ENCODE assay signal across 2 cellular contexts in genomic region chr12:56718167-56718566, GRCh38.
TF ChIP-seq lines count a peak whose summit lies in the region.

No MANE protein-coding gene starts in this region.

TF ChIP-seq in IMR-90, 13 proteins besides CTCF, POLR2A, EP300 and RAD21:
- TF ChIP-seq MXI1 (IDR thresholded peaks at IDR 0.05; ENCODE audit: borderline replicate concordance, low read depth, low read length) (no peak), NFE2L2 (IDR thresholded peaks at IDR 0.05; ENCODE audit: low read depth, low read length) (no peak), USF2 (IDR thresholded peaks at IDR 0.05; ENCODE audit: low read depth, low read length) (no peak), RCOR1 (IDR thresholded peaks at IDR 0.05; ENCODE audit: insufficient replicate concordance, low read length) (no peak), FOS (IDR thresholded peaks at IDR 0.05; ENCODE audit: low read depth, low read length) (no peak), RFX5 (IDR thresholded peaks at IDR 0.05; ENCODE audit: low read depth, low read length) (no peak), BHLHE40 (IDR thresholded peaks at IDR 0.05; ENCODE audit: low read depth, low read length) (no peak), MAZ (IDR thresholded peaks at IDR 0.05; ENCODE audit: borderline replicate concordance, low read depth, low read length) (no peak), MAFK (IDR thresholded peaks at IDR 0.05; ENCODE audit: low read depth, low read length) (no peak), CEBPB (IDR thresholded peaks at IDR 0.05; ENCODE audit: low read depth, low read length) (no peak), SMC3 (IDR thresholded peaks at IDR 0.05; ENCODE audit: low read depth, low read length) (no peak), ELK1 (IDR thresholded peaks at IDR 0.05; ENCODE audit: borderline replicate concordance, low read depth, low read length) (no peak), CHD1 (IDR thresholded peaks at IDR 0.05; ENCODE audit: low read depth, low read length) (no peak)

TF ChIP-seq in GM12878, 131 proteins besides CTCF, POLR2A, EP300 and RAD21:
- TF ChIP-seq BHLHE40 (IDR thresholded peaks at IDR 0.05; ENCODE audit: borderline replicate concordance in 1 of 2, low read depth in 2 of 2, low read length in 1 of 2), result no peak
- TF ChIP-seq TBL1XR1 (IDR thresholded peaks at IDR 0.05; ENCODE audit: low read depth, low read length), result no peak
- TF ChIP-seq STAT3 (IDR thresholded peaks at IDR 0.05; ENCODE audit: low read depth, low read length), result no peak
- TF ChIP-seq SMAD1 (IDR thresholded peaks at IDR 0.05; ENCODE audit: low read depth, partially characterized antibody), result no peak
- TF ChIP-seq HDAC6 (IDR thresholded peaks at IDR 0.05; ENCODE audit: unreplicated experiment), result no peak
- TF ChIP-seq ASH2L (IDR thresholded peaks at IDR 0.05; ENCODE audit: borderline replicate concordance, low read depth), result no peak
- TF ChIP-seq ESRRA (IDR thresholded peaks at IDR 0.05; ENCODE audit: low read length), result no peak
- no peak for TF ChIP-seq E2F4 (IDR thresholded peaks at IDR 0.05; ENCODE audit: low read depth, low read length)
- TF ChIP-seq MTA2 (IDR thresholded peaks at IDR 0.05; ENCODE audit: low read depth), result no peak
- no peak for TF ChIP-seq RFX5 (IDR thresholded peaks at IDR 0.05; ENCODE audit: low read depth, low read length)
- TF ChIP-seq BACH1 (IDR thresholded peaks at IDR 0.05; ENCODE audit: borderline replicate concordance), result no peak
- TF ChIP-seq GATAD2B (conservative IDR thresholded peaks at IDR 0.05; ENCODE audit: low read depth), result no peak
- no peak for TF ChIP-seq CBX5 (IDR thresholded peaks at IDR 0.05; ENCODE audit: low read depth)
- no peak for TF ChIP-seq RUNX3 (IDR thresholded peaks at IDR 0.05; ENCODE audit: low read length)
- TF ChIP-seq ZBTB33 (IDR thresholded peaks at IDR 0.05), result no peak
- no peak for TF ChIP-seq RB1 (IDR thresholded peaks at IDR 0.05; ENCODE audit: borderline replicate concordance)
- no peak for TF ChIP-seq ZNF217 (IDR thresholded peaks at IDR 0.05)
- no peak for TF ChIP-seq NBN (IDR thresholded peaks at IDR 0.05)
- no peak for TF ChIP-seq SREBF2 (IDR thresholded peaks at IDR 0.05; ENCODE audit: low read length)
- TF ChIP-seq BMI1 (IDR thresholded peaks at IDR 0.05; ENCODE audit: borderline replicate concordance), result no peak
